ENCODE assay signal across 22 cellular contexts in genomic region chr16:51813609-51814008, GRCh38.
A peak's percentile ranks its signal among the peaks of the same experiment; 100 is the strongest.
DNase-seq lines count a peak whose midpoint lies in the region; ATAC-seq and TF ChIP-seq lines count a peak whose summit lies in the region.
"Had no signal": no experiment of that assay in that cellular context is flagged by ENCODE, and none has a peak within 500 bp of the region (broad histone marks: within the 10 kb centered on the region; RNA-seq: fewer than 3 reads in every experiment).

No MANE protein-coding gene starts in this region.

- ATAC-seq in GM18907 (IDR thresholded peaks at IDR 0.05; ENCODE audit: unreplicated experiment), result no peak
- ATAC-seq in HG02588 (IDR thresholded peaks at IDR 0.05; ENCODE audit: unreplicated experiment), result no peak
- ATAC-seq: naive thymus-derived CD8-positive, alpha-beta T cell; psoas muscle; stimulated activated memory B cell treated with anti-CD40 and anti-IgM and Interleukin-4, amounts not matched to agents 10 μg/mL and 1 μg/mL and 100 μg/mL, for 72 hours had no signal

- no peak overlapping the region for H3K27ac Mint-ChIP-seq in T-helper 2 cell treated with Interferon-gamma antibody and Interleukin-4, amounts not matched to agents 5 μg/mL and 100 μg/mL, for 36 hours
- H3K27ac Mint-ChIP-seq: activated CD4-positive, alpha-beta T cell treated with anti-CD3 and anti-CD28 coated beads, Interleukin-2, amount 10 ng/mL, durations not matched to agents 24 days and 14 days; activated naive CD8-positive, alpha-beta T cell treated with anti-CD3 and anti-CD28 coated beads for 36 hours; naive thymus-derived CD8-positive, alpha-beta T cell; stimulated activated memory B cell treated with anti-CD40 and anti-IgM and Interleukin-4, amounts not matched to agents 10 μg/mL and 1 μg/mL and 100 μg/mL, for 72 hours had no signal

- DNase-seq in brain microvascular endothelial cell, result no peak
- peak; percentile 15 for DNase-seq in iPS DF 19.7 (ENCODE audit: low read depth, low spot score)
- no peak for DNase-seq in T-helper 2 cell treated with Interferon-gamma antibody and Interleukin-4, amounts not matched to agents 5 μg/mL and 100 μg/mL, for 36 hours (ENCODE audit: low spot score)
- DNase-seq in SHP77 treated with DMSO at 0.1 percent for 48 hours (lab: John Stamatoyannopoulos, UW), result no peak
- DNase-seq: activated CD4-positive, alpha-beta T cell treated with anti-CD3 and anti-CD28 coated beads, Interleukin-2, amount 10 ng/mL, durations not matched to agents 24 days and 14 days; activated naive CD8-positive, alpha-beta T cell treated with anti-CD3 and anti-CD28 coated beads for 36 hours; DMS79; foreskin fibroblast; KBM-7; naive thymus-derived CD8-positive, alpha-beta T cell; NCI-H1092; NK-92 treated with Interleukin-12 subunit alpha and Interleukin-12 subunit beta, amount 100 ng/mL, for 24 hours; psoas muscle; SHP77; transverse colon had no signal

- H3K4me1 Mint-ChIP-seq in T-helper 2 cell treated with Interferon-gamma antibody and Interleukin-4, amounts not matched to agents 5 μg/mL and 100 μg/mL, for 36 hours (ENCODE audit: low read depth), result no peaks in the 10 kb centered on the region
- H3K4me1 Mint-ChIP-seq: activated CD4-positive, alpha-beta T cell treated with anti-CD3 and anti-CD28 coated beads, Interleukin-2, amount 10 ng/mL, durations not matched to agents 24 days and 14 days; activated naive CD8-positive, alpha-beta T cell treated with anti-CD3 and anti-CD28 coated beads for 36 hours; naive thymus-derived CD8-positive, alpha-beta T cell; stimulated activated memory B cell treated with anti-CD40 and anti-IgM and Interleukin-4, amounts not matched to agents 10 μg/mL and 1 μg/mL and 100 μg/mL, for 72 hours had no signal

- no peaks in the 10 kb centered on the region for H3K27me3 ChIP-seq in brain microvascular endothelial cell (replicated peaks)
- H3K27me3 ChIP-seq: BLaER1 treated with 17β-estradiol and CSF1 and Interleukin-3, amounts not matched to agents 10 nM and 100 nM; transverse colon had no signal

- no peaks in the 10 kb centered on the region for H3K36me3 Mint-ChIP-seq in T-helper 2 cell treated with Interferon-gamma antibody and Interleukin-4, amounts not matched to agents 5 μg/mL and 100 μg/mL, for 36 hours (ENCODE audit: low read depth)
- H3K36me3 Mint-ChIP-seq: activated naive CD8-positive, alpha-beta T cell treated with anti-CD3 and anti-CD28 coated beads for 36 hours; naive thymus-derived CD8-positive, alpha-beta T cell; stimulated activated memory B cell treated with anti-CD40 and anti-IgM and Interleukin-4, amounts not matched to agents 10 μg/mL and 1 μg/mL and 100 μg/mL, for 72 hours had no signal

- H3K9me3 ChIP-seq in HEK293 (ENCODE audit: control insufficient read depth, insufficient read depth, low read depth, low read length), result no peaks in the 10 kb centered on the region
- H3K9me3 ChIP-seq: psoas muscle, transverse colon had no signal

- H3K4me3 ChIP-seq in HEK293 (ENCODE audit: low read depth, low read length) (no peak overlapping the region), brain microvascular endothelial cell (ENCODE audit: low read depth, low read length) (no peak overlapping the region)
- H3K4me3 ChIP-seq: BLaER1 treated with 17β-estradiol and CSF1 and Interleukin-3, amounts not matched to agents 10 nM and 100 nM; lung; psoas muscle; transverse colon had no signal

- peaks cover 5% of the 10 kb centered on the region; the same call in 1 of the 2 replicates for H3K4me1 ChIP-seq in HEK293 (ENCODE audit: control insufficient read depth, insufficient read depth, low read length)
- H3K4me1 ChIP-seq: BLaER1 treated with 17β-estradiol and CSF1 and Interleukin-3, amounts not matched to agents 10 nM and 100 nM; psoas muscle; transverse colon had no signal

- CTCF ChIA-PET in HEK293 (lab: Yijun Ruan, JAX), result interaction anchor here (0.7 to 1.2 kb wide), 4 partner anchors 11 to 174 kb away, joined by 3 to 5 read pairs (median 4); no protein-coding TSS in a partner anchor

- H3K4me3 Mint-ChIP-seq in T-helper 2 cell treated with Interferon-gamma antibody and Interleukin-4, amounts not matched to agents 5 μg/mL and 100 μg/mL, for 36 hours, result no peak overlapping the region
- H3K4me3 Mint-ChIP-seq: activated CD4-positive, alpha-beta T cell treated with anti-CD3 and anti-CD28 coated beads, Interleukin-2, amount 10 ng/mL, durations not matched to agents 24 days and 14 days; activated naive CD8-positive, alpha-beta T cell treated with anti-CD3 and anti-CD28 coated beads for 36 hours; naive thymus-derived CD8-positive, alpha-beta T cell; stimulated activated memory B cell treated with anti-CD40 and anti-IgM and Interleukin-4, amounts not matched to agents 10 μg/mL and 1 μg/mL and 100 μg/mL, for 72 hours had no signal

- no peak overlapping the region for H3K27ac ChIP-seq in C4-2B
- no peak overlapping the region for H3K27ac ChIP-seq in HEK293 (ENCODE audit: extremely low read depth, low read depth, low read length)
- H3K27ac ChIP-seq in brain microvascular endothelial cell, result no peak overlapping the region
- H3K27ac ChIP-seq: BLaER1 treated with 17β-estradiol and CSF1 and Interleukin-3, amounts not matched to agents 10 nM and 100 nM; psoas muscle; transverse colon had no signal

- TF ChIP-seq CTCF in C4-2B (conservative IDR thresholded peaks at IDR 0.05) (peak; percentile 26), HEK293 (tag by site-specific recombination; IDR thresholded peaks at IDR 0.05) (no peak), brain microvascular endothelial cell (IDR thresholded peaks at IDR 0.05; ENCODE audit: low read depth, low read length, missing control alignments) (peak; percentile 50)

- no peaks in the 10 kb centered on the region for H3K36me3 ChIP-seq in HEK293 (ENCODE audit: control insufficient read depth in 2 of 2, insufficient read depth in 1 of 2, low read length in 2 of 2)
- H3K36me3 ChIP-seq in brain microvascular endothelial cell (replicated peaks), result no peaks in the 10 kb centered on the region
- H3K36me3 ChIP-seq: BLaER1 treated with 17β-estradiol and CSF1 and Interleukin-3, amounts not matched to agents 10 nM and 100 nM; transverse colon had no signal

- no peaks in the 10 kb centered on the region for H3K27me3 Mint-ChIP-seq in T-helper 2 cell treated with Interferon-gamma antibody and Interleukin-4, amounts not matched to agents 5 μg/mL and 100 μg/mL, for 36 hours (ENCODE audit: low read depth)
- H3K27me3 Mint-ChIP-seq: activated CD4-positive, alpha-beta T cell treated with anti-CD3 and anti-CD28 coated beads, Interleukin-2, amount 10 ng/mL, durations not matched to agents 24 days and 14 days; activated naive CD8-positive, alpha-beta T cell treated with anti-CD3 and anti-CD28 coated beads for 36 hours; stimulated activated memory B cell treated with anti-CD40 and anti-IgM and Interleukin-4, amounts not matched to agents 10 μg/mL and 1 μg/mL and 100 μg/mL, for 72 hours had no signal

- H3K9me3 Mint-ChIP-seq in T-helper 2 cell treated with Interferon-gamma antibody and Interleukin-4, amounts not matched to agents 5 μg/mL and 100 μg/mL, for 36 hours, result peaks cover 22% of the 10 kb centered on the region
- H3K9me3 Mint-ChIP-seq: activated CD4-positive, alpha-beta T cell treated with anti-CD3 and anti-CD28 coated beads, Interleukin-2, amount 10 ng/mL, durations not matched to agents 24 days and 14 days had no signal

- POLR2A ChIA-PET in HEK293 (lab: Yijun Ruan, JAX), result no interaction called here

- in situ Hi-C loops in brain microvascular endothelial cell (cut with HindIII; ENCODE audit: low pct_ligation_motif_present, low sequenced_read_pairs), result loop anchor here (25.0 kb wide), 1 partner anchor 149 kb away; no protein-coding TSS in a partner anchor

TF ChIP-seq in HEK293, 187 proteins besides CTCF, POLR2A, EP300 and RAD21:
- TF ChIP-seq ZNF416 (tag by site-specific recombination; IDR thresholded peaks at IDR 0.05) (no peak), ZNF202 (tag by site-specific recombination; IDR thresholded peaks at IDR 0.05; ENCODE audit: borderline replicate concordance) (no peak), SETDB1 (IDR thresholded peaks at IDR 0.05; ENCODE audit: insufficient read length, low read length) (peak; percentile 65), HOXD13 (CRISPR knock-in tag; IDR thresholded peaks at IDR 0.05; ENCODE audit: borderline replicate concordance) (no peak), MZF1 (tag by site-specific recombination; IDR thresholded peaks at IDR 0.05; ENCODE audit: borderline replicate concordance) (no peak), ZXDB (tag by site-specific recombination; IDR thresholded peaks at IDR 0.05) (no peak), ZNF2 (tag by site-specific recombination; IDR thresholded peaks at IDR 0.05) (peak; percentile 98), KLF8 (tag by site-specific recombination; IDR thresholded peaks at IDR 0.05) (no peak), ZNF654 (tag by site-specific recombination; IDR thresholded peaks at IDR 0.05; ENCODE audit: low read depth) (peak; percentile 39), ZNF585B (tag by site-specific recombination; IDR thresholded peaks at IDR 0.05) (no peak)
TF ChIP-seq in HEK293: peak in this region for 3.
